In the genomic region with DNA sequence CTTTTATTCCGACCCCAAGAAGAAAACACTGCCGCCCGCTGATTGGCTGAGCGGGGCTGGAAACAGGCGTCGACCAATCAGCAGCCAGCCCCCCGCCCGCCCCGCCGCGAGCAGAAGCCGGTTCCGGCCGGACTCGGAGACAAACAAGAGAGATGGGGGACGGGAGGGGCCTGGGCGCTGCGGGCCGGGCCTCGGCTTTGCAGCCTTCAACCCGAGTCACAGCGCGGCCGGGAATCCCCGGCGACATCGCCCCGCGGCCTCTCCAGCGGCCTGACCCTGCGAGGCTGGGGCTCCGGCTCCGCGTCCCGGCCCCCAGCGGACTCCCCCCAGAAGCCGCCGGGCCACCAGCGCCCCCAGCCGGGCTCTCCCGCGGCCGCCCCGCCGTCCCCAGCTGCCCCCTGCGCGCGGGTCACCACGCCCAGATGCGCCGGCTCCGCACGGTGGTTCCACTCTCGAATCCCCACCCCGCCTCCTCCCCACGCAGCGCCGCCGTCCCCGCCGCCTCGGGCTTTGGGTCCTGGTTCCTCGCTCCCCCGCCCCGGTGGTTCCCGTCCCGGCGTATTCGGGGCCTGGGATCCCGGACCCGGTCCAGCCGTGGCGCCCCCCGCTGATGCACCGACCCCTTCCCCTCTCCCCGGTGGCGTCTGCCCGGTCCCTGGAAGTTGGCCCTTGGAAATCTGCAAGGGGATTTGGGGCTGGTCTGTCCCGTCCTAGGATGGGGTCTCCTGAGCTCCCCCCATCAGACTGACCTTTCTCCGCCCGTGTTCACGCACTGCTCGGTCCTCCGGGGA, we compare ENCODE assay signal across 8 cellular contexts. TPM values are rescaled to one million over a fixed set of nuclear protein-coding genes. Genes with fewer than 3 reads are reported as not detected.
A peak's percentile ranks its signal among the peaks of the same experiment; 100 is the strongest.
DNase-seq lines count a peak whose midpoint lies in the region; ATAC-seq and TF ChIP-seq lines count a peak whose summit lies in the region.

No MANE protein-coding gene starts in this region.

- H3K4me1 ChIP-seq in BLaER1 treated with 17β-estradiol and CSF1 and Interleukin-3, amounts not matched to agents 10 nM and 100 nM = peaks cover 56 to 66% (median 62%) of the 10 kb centered on the region in 10 experiments

- 0 to 1% methylated on average over 19 to 40 of the region's 84 CpGs for WGBS in lower leg skin, 2 donors

- H3K27ac Mint-ChIP-seq in activated CD4-positive, alpha-beta memory T cell treated with anti-CD3 and anti-CD28 coated beads for 36 hours = peak overlapping the region; percentile 67

- H3K36me3 Mint-ChIP-seq in activated CD4-positive, alpha-beta memory T cell treated with anti-CD3 and anti-CD28 coated beads for 36 hours = no peaks in the 10 kb centered on the region

- H4K20me1 ChIP-seq in BLaER1 treated with 17β-estradiol and CSF1 and Interleukin-3, amounts not matched to agents 10 nM and 100 nM = peaks cover 0 to 40% (median 4%) of the 10 kb centered on the region in 11 experiments; a peak in 8 of 22 replicates

- H3K4me3 Mint-ChIP-seq in activated CD4-positive, alpha-beta memory T cell treated with anti-CD3 and anti-CD28 coated beads for 36 hours = peak overlapping the region; percentile 87

- H3K9me3 ChIP-seq in BLaER1 treated with 17β-estradiol and CSF1 and Interleukin-3, amounts not matched to agents 10 nM and 100 nM (replicated peaks in 1 of 11) = peaks cover 0 to 4% (median 0%) of the 10 kb centered on the region in 11 experiments; a peak in 1 of 22 replicates

- peaks cover 0 to 48% (median 33%) of the 10 kb centered on the region in 11 experiments; a peak in 19 of 22 replicates for H3K36me3 ChIP-seq in BLaER1 treated with 17β-estradiol and CSF1 and Interleukin-3, amounts not matched to agents 10 nM and 100 nM

- POLR2A ChIA-PET in activated CD4-positive, alpha-beta memory T cell treated with anti-CD3 and anti-CD28 coated beads for 36 hours (lab: Charles Lee) = interaction anchor here (1.2 to 2.4 kb wide), 2 partner anchors 55 to 66 kb away, joined by 3 to 14 read pairs; partner anchors contain the start of gene PITPNA

- DNase-seq in NCI-H774 (lab: John Stamatoyannopoulos, UW) = peak; percentile 83
- peak; percentile 93 for DNase-seq in activated CD4-positive, alpha-beta memory T cell treated with anti-CD3 and anti-CD28 coated beads for 36 hours
- DNase-seq in dorsolateral prefrontal cortex = peak; percentile 96 to 98 (median 97)
- peak; percentile 94 to 99 for DNase-seq in lower leg skin (ENCODE audit: low spot score in 2 of 2)
- peak; percentile 90 for DNase-seq in stimulated activated CD4-positive, alpha-beta T cell treated with anti-CD3 and anti-CD28 coated beads, Interleukin-4, amount 100 ng/mL, for 24 hours

- ATAC-seq in GM19351 (IDR thresholded peaks at IDR 0.05; ENCODE audit: unreplicated experiment) (peak; percentile 66), HG03571 (IDR thresholded peaks at IDR 0.05; ENCODE audit: unreplicated experiment) (peak; percentile 47)

- peak in 50 of 56 donors; percentile 6 to 74 (median 51) for TF ChIP-seq CTCF in dorsolateral prefrontal cortex (IDR thresholded peaks at IDR 0.05 in 54 of 56, conservative IDR thresholded peaks at IDR 0.05 in 2 of 56; ENCODE audit: low read depth in 1 of 56, partially characterized antibody in 56 of 56)
- TF ChIP-seq CTCF in lower leg skin (IDR thresholded peaks at IDR 0.05) = no peak

- peak overlapping the region; percentile 73 to 98 (median 88) for H3K4me3 ChIP-seq in BLaER1 treated with 17β-estradiol and CSF1 and Interleukin-3, amounts not matched to agents 10 nM and 100 nM
- H3K4me3 ChIP-seq in dorsolateral prefrontal cortex (peak overlapping the region; percentile 63 to 97 (median 88)), lower leg skin (ENCODE audit: low read depth, poor library complexity, severe bottlenecking) (peak overlapping the region; percentile 57)

- H3K4me2 ChIP-seq in BLaER1 treated with 17β-estradiol and CSF1 and Interleukin-3, amounts not matched to agents 10 nM and 100 nM = peak overlapping the region; percentile 97 to 100 (median 99)

- H3K27me3 Mint-ChIP-seq in activated CD4-positive, alpha-beta memory T cell treated with anti-CD3 and anti-CD28 coated beads for 36 hours = peaks cover 16% of the 10 kb centered on the region

- TF ChIP-seq POLR2A in lower leg skin (IDR thresholded peaks at IDR 0.05) = no peak

- no peaks in the 10 kb centered on the region; a peak in 1 of 22 replicates for H3K27me3 ChIP-seq in BLaER1 treated with 17β-estradiol and CSF1 and Interleukin-3, amounts not matched to agents 10 nM and 100 nM
- H3K27me3 ChIP-seq in dorsolateral prefrontal cortex = no peaks in the 10 kb centered on the region

- CTCF ChIA-PET in activated CD4-positive, alpha-beta memory T cell treated with anti-CD3 and anti-CD28 coated beads for 36 hours (lab: Charles Lee) = interaction anchor here (0.7 to 9.4 kb wide), 18 partner anchors 10 to 264 kb away, joined by 3 to 209 read pairs (median 11); partner anchors contain the start of genes INPP5K, RILP and SCARF1

- peak overlapping the region; percentile 86 to 95 (median 92) for H3K27ac ChIP-seq in BLaER1 treated with 17β-estradiol and CSF1 and Interleukin-3, amounts not matched to agents 10 nM and 100 nM
- H3K27ac ChIP-seq in dorsolateral prefrontal cortex = peak overlapping the region; percentile 84 to 99 (median 98)

- peaks cover 11% of the 10 kb centered on the region for H3K4me1 Mint-ChIP-seq in activated CD4-positive, alpha-beta memory T cell treated with anti-CD3 and anti-CD28 coated beads for 36 hours (ENCODE audit: low read depth)

- H3K9ac ChIP-seq in BLaER1 treated with 17β-estradiol and CSF1 and Interleukin-3, amounts not matched to agents 10 nM and 100 nM = peak overlapping the region; percentile 87 to 94 (median 90)

- no peaks in the 10 kb centered on the region for H3K9me3 Mint-ChIP-seq in activated CD4-positive, alpha-beta memory T cell treated with anti-CD3 and anti-CD28 coated beads for 36 hours

- intact Hi-C loops in activated CD4-positive, alpha-beta memory T cell treated with anti-CD3 and anti-CD28 coated beads for 36 hours (cut with micrococcal nuclease) = loop anchor here (1.0 kb wide), 1 partner anchor 22 kb away; no protein-coding TSS in a partner anchor
- intact Hi-C loops in dorsolateral prefrontal cortex (cut with DNase I) (loop anchor here (1.0 to 5.0 kb wide), 6 partner anchors 11 to 112 kb away; partner anchors contain the start of genes RILP (in 2 of the 2), INPP5K (in 1 of the 2) and PITPNA (in 1 of the 2)), lower leg skin (cut with DNase I; ENCODE audit: low total_unique reads) (loop anchor here (10.0 kb wide), 1 partner anchor 264 kb away; no protein-coding TSS in a partner anchor)

RNA-seq across cellular contexts. Expression of gene SLC43A2, which starts 0.4 kb away (rescaled TPM):
- total RNA-seq in activated CD4-positive, alpha-beta memory T cell treated with anti-CD3 and anti-CD28 coated beads for 36 hours = 1 to 10 TPM; 2.0 to 2.2 TPM
- 10 to 100 TPM; 27.7 to 80.6 (median 45.9) TPM for total RNA-seq in dorsolateral prefrontal cortex
- 10 to 100 TPM in 2 of 4 donors, 1 to 10 TPM in 2; 5.6 to 14.5 (median 9.6) TPM for total RNA-seq in lower leg skin

RNA-seq across cellular contexts. Expression of gene SCARF1, which starts 16.5 kb away (rescaled TPM):
- 1 to 10 TPM; 2.7 to 3.2 TPM for total RNA-seq in activated CD4-positive, alpha-beta memory T cell treated with anti-CD3 and anti-CD28 coated beads for 36 hours
- total RNA-seq in dorsolateral prefrontal cortex (10 to 100 TPM in 39 of 120 experiments, 1 to 10 TPM in 81; 5.1 to 21.7 (median 8.7) TPM), lower leg skin (10 to 100 TPM in 1 of 4 donors, 1 to 10 TPM in 3; 4.9 to 10.0 (median 9.1) TPM)

RNA-seq across cellular contexts. Expression of gene RILP, which starts 20.6 kb away (rescaled TPM):
- 1 to 10 TPM; 5.8 to 6.2 TPM for total RNA-seq in activated CD4-positive, alpha-beta memory T cell treated with anti-CD3 and anti-CD28 coated beads for 36 hours
- total RNA-seq in dorsolateral prefrontal cortex (10 to 100 TPM in 111 of 120 experiments, 1 to 10 TPM in 9; 5.3 to 27.4 (median 14.8) TPM), lower leg skin (10 to 100 TPM; 17.0 to 32.7 (median 19.5) TPM)

RNA-seq across cellular contexts. Expression of gene PRPF8, which starts 55.6 kb away (rescaled TPM):
- total RNA-seq in activated CD4-positive, alpha-beta memory T cell treated with anti-CD3 and anti-CD28 coated beads for 36 hours = 100 to 1,000 TPM; 370 to 378 TPM
- 100 to 1,000 TPM; 220 to 305 (median 265) TPM for total RNA-seq in dorsolateral prefrontal cortex
- total RNA-seq in lower leg skin = 100 to 1,000 TPM; 140 to 228 (median 173) TPM

Comparison
In these comparisons a context has a peak if more than half of its experiments do, and no peak if none do; other contexts are left out.
1. Peak in every context shown above with its lines: DNase-seq, ATAC-seq, H3K4me3 ChIP-seq and H3K27ac ChIP-seq.
2. CTCF ChIP-seq: peak in dorsolateral prefrontal cortex (50 of 56); none in lower leg skin (0 of 3).